In the genomic region with DNA sequence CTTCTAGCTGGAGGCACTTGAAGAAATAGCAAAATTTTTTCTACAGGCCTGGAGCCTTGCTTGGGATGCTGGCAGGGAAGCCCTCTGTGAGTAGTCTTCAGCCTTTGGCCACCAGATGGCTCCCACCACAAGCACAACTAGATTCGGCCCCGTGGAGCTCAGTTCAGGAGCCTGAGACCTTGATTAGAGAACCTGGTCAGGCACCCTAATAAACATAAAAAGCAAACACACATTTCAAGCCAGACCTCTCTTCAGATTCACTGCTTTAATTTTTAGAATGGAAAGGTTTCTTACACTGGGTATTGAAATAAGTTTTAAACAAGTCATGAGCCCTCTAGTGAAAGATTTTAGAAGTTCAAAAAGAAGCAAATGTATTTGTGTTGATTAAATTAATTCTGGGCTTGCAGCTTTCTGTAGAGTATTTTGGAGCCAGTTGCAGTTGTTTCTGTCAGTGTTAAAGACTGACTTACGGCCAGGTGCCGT, we compare ENCODE assay signal across 8 cellular contexts. TPM values are rescaled to one million over a fixed set of nuclear protein-coding genes. Genes with fewer than 3 reads are reported as not detected.
DNase-seq lines count a peak whose midpoint lies in the region; ATAC-seq, FAIRE-seq and TF ChIP-seq lines count a peak whose summit lies in the region.

No MANE protein-coding gene starts in this region.

- H3K4me3 Mint-ChIP-seq in neural crest cell: no peak overlapping the region

- H3K9me3 Mint-ChIP-seq in neural crest cell: no peaks in the 10 kb centered on the region

- no peak for FAIRE-seq in RCC 7860 (lab: Jason Lieb, UNC)

- TF ChIP-seq CTCF in neural crest cell (conservative IDR thresholded peaks at IDR 0.05): peak; percentile 90

- peaks cover 5% of the 10 kb centered on the region for H3K4me1 Mint-ChIP-seq in neural crest cell

- peak; percentile 9 for DNase-seq in DMS153 (lab: John Stamatoyannopoulos, UW)
- peak; percentile 75 for DNase-seq in HT1080 (ENCODE audit: low read depth)
- peak; percentile 17 for DNase-seq in RCC 7860 (ENCODE audit: low spot score)
- DNase-seq in activated T-helper 1 cell treated with Interleukin-2 at 50 U/mL for 16 hours (ENCODE audit: low read depth): peak; percentile 48
- DNase-seq in fibroblast of the conjunctiva (ENCODE audit: low read depth): peak; percentile 76
- DNase-seq in neural crest cell (ENCODE audit: low read depth, low spot score): peak; percentile 51
- peak; percentile 73 for DNase-seq in stimulated activated naive CD8-positive, alpha-beta T cell treated with anti-CD3 and anti-CD28 coated beads, Interleukin-15, Interleukin-2, amounts not matched to agents 100 U/mL and 50 U/mL, for 24 hours

- peaks cover 22% of the 10 kb centered on the region for H3K36me3 Mint-ChIP-seq in neural crest cell (ENCODE audit: low read depth)

- H3K27ac Mint-ChIP-seq in neural crest cell (ENCODE audit: unreplicated experiment): peak overlapping the region; percentile 43

- no peaks in the 10 kb centered on the region for H3K27me3 Mint-ChIP-seq in neural crest cell (ENCODE audit: low read depth)

- peak; percentile 91 for ATAC-seq in GM21423 (IDR thresholded peaks at IDR 0.05; ENCODE audit: unreplicated experiment)
- peak; percentile 99 for ATAC-seq in stimulated activated naive CD8-positive, alpha-beta T cell treated with anti-CD3 and anti-CD28 coated beads, Interleukin-15, Interleukin-2, amounts not matched to agents 100 U/mL and 50 U/mL, for 24 hours

RNA-seq across cellular contexts. Expression of a gene that starts 41.4 kb away (rescaled TPM):
- total RNA-seq in HT1080 (2014; rRNA removed; shearing (Covaris generic)): 37.5 and 46.3 TPM in 2 replicates
- polyA plus RNA-seq in HT1080 (2015; cell fraction: cytosol; rRNA removed): 69.2 and 92.5 TPM in 2 replicates
- 34.1 and 45.8 TPM in 2 replicates for polyA plus RNA-seq in HT1080 (2015; cell fraction: nucleus; rRNA removed)
- total RNA-seq in neural crest cell: 10.3 and 10.4 TPM in 2 replicates

RNA-seq across cellular contexts. Expression of a gene that starts 50.0 kb away (rescaled TPM):
- 51.4 and 53.6 TPM in 2 replicates for total RNA-seq in HT1080 (2014; rRNA removed; shearing (Covaris generic))
- 51.9 and 73.3 TPM in 2 replicates for polyA plus RNA-seq in HT1080 (2015; cell fraction: cytosol; rRNA removed)
- polyA plus RNA-seq in HT1080 (2015; cell fraction: nucleus; rRNA removed): 75.9 and 80.7 TPM in 2 replicates
- 62.6 and 66.9 TPM in 2 replicates for total RNA-seq in neural crest cell

Comparison
In these comparisons a context has a peak if more than half of its experiments do, and no peak if none do; other contexts are left out.
1. Peak in every context shown above with its lines: DNase-seq and ATAC-seq.
2. DNase-seq: peak in every context shown above with its lines; median percentile 76 in fibroblast of the conjunctiva; 75 in HT1080; 73 in stimulated activated naive CD8-positive, alpha-beta T cell treated with anti-CD3 and anti-CD28 coated beads, Interleukin-15, Interleukin-2, amounts not matched to agents 100 U/mL and 50 U/mL, for 24 hours; 51 in neural crest cell; 48 in activated T-helper 1 cell treated with Interleukin-2 at 50 U/mL for 16 hours; 17 in RCC 7860; 9 in DMS153.